In the genomic region with DNA sequence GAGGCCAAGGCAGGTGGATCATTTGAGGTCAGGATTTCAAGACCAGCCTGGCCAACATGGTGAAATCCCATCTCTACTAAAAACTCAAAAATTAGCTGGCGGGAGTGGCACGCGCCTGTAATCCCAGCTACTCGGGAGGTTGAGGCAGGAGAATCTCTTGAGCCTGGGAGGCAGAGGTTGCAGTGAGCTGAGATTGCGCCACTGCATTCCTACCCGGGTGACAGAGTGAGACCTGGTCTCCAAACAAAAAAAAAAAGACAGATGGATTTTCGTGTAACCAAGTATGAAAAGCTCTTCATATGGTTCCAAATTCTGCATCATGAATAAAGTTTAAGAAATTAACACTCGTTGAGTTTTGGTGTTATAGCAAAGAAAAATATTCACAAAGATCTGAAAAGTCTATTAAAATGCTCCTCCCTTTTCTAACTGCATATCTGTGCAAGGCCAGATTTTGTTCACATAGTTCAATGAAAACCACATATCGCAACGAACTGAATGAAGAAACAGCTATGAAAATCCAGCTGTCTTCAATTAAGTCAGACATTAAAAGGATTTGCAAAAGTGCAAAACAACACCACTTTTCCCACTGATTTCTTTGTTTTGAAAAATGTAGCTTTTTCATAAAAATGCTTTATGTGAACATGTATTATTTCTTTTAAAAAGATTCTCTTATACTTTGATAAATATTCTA, we compare ENCODE assay signal across 18 cellular contexts. TPM values are rescaled to one million over a fixed set of nuclear protein-coding genes. Genes with fewer than 3 reads are reported as not detected.
A peak's percentile ranks its signal among the peaks of the same experiment; 100 is the strongest.
DNase-seq lines count a peak whose midpoint lies in the region; ATAC-seq and TF ChIP-seq lines count a peak whose summit lies in the region.
"Had no signal": no experiment of that assay in that cellular context is flagged by ENCODE, and none has a peak within 500 bp of the region (broad histone marks: within the 10 kb centered on the region; RNA-seq: fewer than 3 reads in every experiment).

No MANE protein-coding gene starts in this region.

- no peak overlapping the region for H3K4me3 ChIP-seq in fibroblast of pulmonary artery (replicated peaks; ENCODE audit: low read depth, low read length)
- H3K4me3 ChIP-seq: adrenal gland, BLaER1, colonic mucosa had no signal

- TF ChIP-seq CTCF in fibroblast of pulmonary artery (IDR thresholded peaks at IDR 0.05; ENCODE audit: low read length, missing control alignments): no peak

- DNase-seq in GM04503 (ENCODE audit: low read depth): peak; percentile 87
- peak; percentile 50 for DNase-seq in fibroblast of pulmonary artery (ENCODE audit: low read depth)
- no peak for DNase-seq in sciatic nerve (ENCODE audit: low spot score)
- DNase-seq in HuH-7.5 (ENCODE audit: low spot score): no peak
- no peak for DNase-seq in C1 segment of cervical spinal cord (lab: John Stamatoyannopoulos, UW)
- DNase-seq in NCI-H1694 (lab: John Stamatoyannopoulos, UW): no peak
- DNase-seq in CD1c-positive myeloid dendritic cell (ENCODE audit: extremely low spot score): no peak
- DNase-seq: activated CD8-positive, alpha-beta T cell treated with anti-CD3 and anti-CD28 coated beads, Interleukin-2, amount 10 ng/mL, durations not matched to agents 7 days and 5 days; adrenal gland; colonic mucosa; MM.1S; naive thymus-derived CD8-positive, alpha-beta T cell; NCI-H524 treated with DMSO at 0.1 percent for 48 hours; stimulated activated CD4-positive, alpha-beta T cell treated with anti-CD3 and anti-CD28 coated beads, Interleukin-15, amount 100 ng/mL, for 24 hours had no signal

- intact Hi-C loops in sciatic nerve (cut with DNase I): no loop called here

- ATAC-seq in SK-N-SH treated with all-trans-retinoic acid at 6 μM for 48 hours: no peak
- ATAC-seq in sciatic nerve: peak; percentile 73
- ATAC-seq: activated CD8-positive, alpha-beta T cell treated with anti-CD3 and anti-CD28 coated beads, Interleukin-2, amount 10 ng/mL, durations not matched to agents 7 days and 5 days; naive thymus-derived CD8-positive, alpha-beta T cell had no signal

TF ChIP-seq in SK-N-SH treated with all-trans-retinoic acid at 6 μM for 48 hours, 23 proteins besides CTCF, POLR2A, EP300 and RAD21:
- TF ChIP-seq TCF4 (CRISPR knock-in tag; IDR thresholded peaks at IDR 0.05; ENCODE audit: borderline replicate concordance) (peak; percentile 51; the same call in 1 of the 2 replicates), GLIS3 (CRISPR knock-in tag; IDR thresholded peaks at IDR 0.05) (no peak)

RNA-seq across cellular contexts. Expression of a gene that starts 23.8 kb away (rescaled TPM):
- 236 TPM for total RNA-seq in sciatic nerve
- total RNA-seq: activated T-helper 1 cell treated with anti-CD3 and anti-CD28 coated beads, Interleukin-12 subunit alpha, Interleukin-12 subunit beta, Interleukin-2, Interleukin-4 antibody, amounts not matched to agents 30 ng/mL and 10 ng/mL and 1 ng/mL, durations not matched to agents 14 hours and 24 hours and 36 hours; OCI-LY7 had no signal

RNA-seq across cellular contexts. Expression of a gene that starts 45.0 kb away (rescaled TPM):
- total RNA-seq in sciatic nerve: 38.8 TPM

Comparison
In these comparisons a context has a peak if more than half of its experiments do, and no peak if none do; other contexts are left out.
1. DNase-seq: peak in GM04503 (single experiment) and fibroblast of pulmonary artery (single experiment); none in sciatic nerve (single experiment), HuH-7.5 (single experiment), C1 segment of cervical spinal cord (0 of 14), NCI-H1694 (single experiment) and CD1c-positive myeloid dendritic cell (single experiment).